Comparison of ENCODE assay signal across 8 cellular contexts in genomic region chr1:230169454-230170152, GRCh38.
DNase-seq lines count a peak whose midpoint lies in the region; ATAC-seq and TF ChIP-seq lines count a peak whose summit lies in the region.

No MANE protein-coding gene starts in this region.

- H3K27me3 ChIP-seq in DND-41 (ENCODE audit: insufficient read depth, low read length, poor library complexity) (no peaks in the 10 kb centered on the region), brain microvascular endothelial cell (replicated peaks) (no peaks in the 10 kb centered on the region)

- H3K9me3 ChIP-seq in DND-41 (ENCODE audit: insufficient read depth, low read length, severe bottlenecking): no peaks in the 10 kb centered on the region

- peak; percentile 62 for ATAC-seq in DND-41 (ENCODE audit: insufficient read depth, low read depth)
- ATAC-seq in HG02938 (IDR thresholded peaks at IDR 0.05; ENCODE audit: unreplicated experiment): peak; percentile 56
- peak in 2 of 3 donors; percentile 44 to 57 for ATAC-seq in natural killer cell
- no peak for ATAC-seq in GM19467 (IDR thresholded peaks at IDR 0.05; ENCODE audit: unreplicated experiment)

- DNase-seq in DND-41: no peak
- DNase-seq in brain microvascular endothelial cell: no peak
- DNase-seq in natural killer cell: no peak
- no peak for DNase-seq in DMS153 (lab: John Stamatoyannopoulos, UW)
- DNase-seq in HUDEP-2 (lab: John Stamatoyannopoulos, UW; ENCODE audit: unreplicated experiment in 76 of 76): no peak
- no peak for DNase-seq in NCI-H748 (lab: John Stamatoyannopoulos, UW; ENCODE audit: unreplicated experiment)

- H3K9me3 Mint-ChIP-seq in natural killer cell: no peaks in the 10 kb centered on the region

- peaks cover 33 to 38% of the 10 kb centered on the region in 2 donors for H3K4me1 Mint-ChIP-seq in natural killer cell

- H3K4me3 ChIP-seq in DND-41 (ENCODE audit: low read depth in 1 of 2, low read length in 2 of 2) (no peak overlapping the region), brain microvascular endothelial cell (ENCODE audit: low read depth, low read length) (peak overlapping the region; percentile 24)

- no peaks in the 10 kb centered on the region for H3K36me3 Mint-ChIP-seq in natural killer cell

- intact Hi-C loops in natural killer cell (cut with micrococcal nuclease): no loop called here

- H3K36me3 ChIP-seq in DND-41 (ENCODE audit: insufficient read depth, low read length) (peaks cover 45% of the 10 kb centered on the region), brain microvascular endothelial cell (replicated peaks) (no peaks in the 10 kb centered on the region)

- TF ChIP-seq CTCF in DND-41 (IDR thresholded peaks at IDR 0.05; ENCODE audit: borderline replicate concordance, extremely low read depth, low read length, poor library complexity, severe bottlenecking) (no peak), brain microvascular endothelial cell (IDR thresholded peaks at IDR 0.05; ENCODE audit: low read depth, low read length, missing control alignments) (no peak), natural killer cell (IDR thresholded peaks at IDR 0.05) (no peak)

- peaks cover 60% of the 10 kb centered on the region for H3K4me1 ChIP-seq in DND-41 (ENCODE audit: insufficient read depth, low read length)

- peaks cover 89% of the 10 kb centered on the region for H4K20me1 ChIP-seq in DND-41 (ENCODE audit: insufficient read depth, low read length)

- in situ Hi-C loops in brain microvascular endothelial cell (cut with HindIII; ENCODE audit: low pct_ligation_motif_present, low sequenced_read_pairs): no loop called here

- peaks cover 100% of the 10 kb centered on the region for H3K79me2 ChIP-seq in DND-41 (ENCODE audit: insufficient read depth, low read length)

- H2AFZ ChIP-seq in DND-41 (ENCODE audit: low read depth, low read length): no peak overlapping the region

- no peaks in the 10 kb centered on the region for H3K27me3 Mint-ChIP-seq in natural killer cell (ENCODE audit: low read depth in 2 of 2)

- H3K27ac Mint-ChIP-seq in natural killer cell: peak overlapping the region; percentile 19 to 69

- peak overlapping the region; percentile 72 for H3K4me3 Mint-ChIP-seq in natural killer cell

- no peak overlapping the region for H3K9ac ChIP-seq in DND-41 (ENCODE audit: low read depth, low read length)

- H3K4me2 ChIP-seq in DND-41 (ENCODE audit: insufficient read depth, low read length): no peak overlapping the region

- H3K27ac ChIP-seq in DND-41 (ENCODE audit: low read length) (peak overlapping the region; percentile 63), brain microvascular endothelial cell (no peak overlapping the region)
